ENCODE assay signal across 1 cellular context in genomic region chr17:9517396-9517795, GRCh38.
TF ChIP-seq lines count a peak whose summit lies in the region.

No MANE protein-coding gene starts in this region.

TF ChIP-seq in A549, 52 proteins besides CTCF, POLR2A, EP300 and RAD21 (continued from another document):
- TF ChIP-seq REST (IDR thresholded peaks at IDR 0.05) (no peak), TFCP2L1 (CRISPR knock-in tag; IDR thresholded peaks at IDR 0.05) (no peak), RNF2 (IDR thresholded peaks at IDR 0.05; ENCODE audit: borderline replicate concordance, low read depth) (no peak), RFX5 (IDR thresholded peaks at IDR 0.05) (no peak), JUN (IDR thresholded peaks at IDR 0.05) (no peak), SMC3 (IDR thresholded peaks at IDR 0.05) (no peak), CBX8 (IDR thresholded peaks at IDR 0.05) (no peak), EHF (CRISPR knock-in tag; IDR thresholded peaks at IDR 0.05) (no peak), CHD4 (IDR thresholded peaks at IDR 0.05; ENCODE audit: borderline replicate concordance) (no peak), ZC3H11A (IDR thresholded peaks at IDR 0.05) (no peak), ELK1 (IDR thresholded peaks at IDR 0.05; ENCODE audit: low read depth, low read length) (no peak), ZSCAN20 (CRISPR knock-in tag; IDR thresholded peaks at IDR 0.05) (no peak), CBX2 (IDR thresholded peaks at IDR 0.05; ENCODE audit: borderline replicate concordance, low read depth) (no peak)
